In the genomic region with DNA sequence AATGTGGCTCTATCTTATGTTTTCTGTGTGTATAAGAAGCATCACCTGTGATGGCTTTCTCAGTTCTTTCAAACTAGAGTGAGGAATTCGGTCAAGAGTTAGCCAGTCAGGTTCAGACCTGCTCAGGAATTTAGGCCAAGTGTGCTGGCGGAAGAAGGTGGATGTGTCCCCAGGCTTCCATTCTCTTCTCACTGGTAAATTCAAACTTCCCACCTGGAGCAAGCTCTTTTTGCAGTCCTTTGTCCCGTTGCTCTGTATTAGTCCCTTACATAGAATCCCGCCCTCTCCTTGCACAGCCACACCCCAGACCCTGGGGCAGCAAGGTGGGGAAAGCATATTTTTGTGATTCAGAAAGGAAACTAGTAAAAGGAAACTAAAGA, we compare ENCODE assay signal across 29 cellular contexts.
"Had no signal": no experiment of that assay in that cellular context is flagged by ENCODE, and none has a peak within 500 bp of the region (broad histone marks: within the 10 kb centered on the region; RNA-seq: fewer than 3 reads in every experiment).

No MANE protein-coding gene starts in this region.

- FAIRE-seq: astrocyte, kidney, TTC549, urothelium cell line had no signal

- H3K27ac ChIP-seq: brain microvascular endothelial cell, gastroesophageal sphincter, parathyroid adenoma, tibial nerve, VCaP had no signal

- H3K27ac Mint-ChIP-seq: activated T-cell treated with anti-CD3 and anti-CD28 coated beads, Interleukin-2, amount 50 U/mL, for 24 hours; dendritic cell treated with granulocyte-macrophage colony-stimulating factor and Interleukin-4, amounts not matched to agents 40 ng/mL and 50 ng/mL, for 4 days; endodermal cell; mesothelial cell of epicardium; T-helper 1 cell treated with Interleukin-12 subunit alpha and Interleukin-12 subunit beta and Interleukin-4 antibody, amounts not matched to agents 30 μg/mL and 1 μg/mL, for 36 hours had no signal

- H3K4me1 ChIP-seq: gastroesophageal sphincter, tibial nerve had no signal

- H3K4me3 ChIP-seq: gastroesophageal sphincter, hepatocyte, tibial nerve had no signal

- H3K9me3 ChIP-seq: gastroesophageal sphincter, tibial nerve had no signal

- H3K9me3 Mint-ChIP-seq: activated T-cell treated with anti-CD3 and anti-CD28 coated beads, Interleukin-2, amount 50 U/mL, for 24 hours; dendritic cell treated with granulocyte-macrophage colony-stimulating factor and Interleukin-4, amounts not matched to agents 40 ng/mL and 50 ng/mL, for 4 days; endodermal cell; mesothelial cell of epicardium; naive thymus-derived CD4-positive, alpha-beta T cell; T-helper 1 cell treated with Interleukin-12 subunit alpha and Interleukin-12 subunit beta and Interleukin-4 antibody, amounts not matched to agents 30 μg/mL and 1 μg/mL, for 36 hours had no signal

- H3K79me2 ChIP-seq: hepatocyte had no signal

- H3K4me2 ChIP-seq: hepatocyte had no signal

- H3K9ac ChIP-seq: parathyroid adenoma had no signal

- DNase-seq: activated CD4-positive, alpha-beta T cell treated with anti-CD3 and anti-CD28 coated beads for 48 hours; activated CD4-positive, alpha-beta T cell treated with anti-CD3 and anti-CD28 coated beads, Interleukin-2, amount 50 U/mL, for 48 hours; activated CD8-positive, alpha-beta memory T cell treated with anti-CD3 and anti-CD28 coated beads, Interleukin-2, amount 50 U/mL, for 48 hours; activated gamma-delta T cell; activated naive CD4-positive, alpha-beta T cell treated with anti-CD3 and anti-CD28 coated beads, Interleukin-2, amount 50 U/mL, for 16 hours; activated T-cell treated with anti-CD3 and anti-CD28 coated beads, Interleukin-2, amount 50 U/mL, for 24 hours; amniotic stem cell; brain microvascular endothelial cell; central memory CD4-positive, alpha-beta T cell; kidney; left colon; naive thymus-derived CD4-positive, alpha-beta T cell; occipital lobe; right cardiac atrium; stimulated activated naive CD4-positive, alpha-beta T cell treated with Interleukin-2 at 50 U/mL for 16 hours; T-helper 9 cell had no signal

- ATAC-seq: activated CD4-positive, CD25-positive, alpha-beta regulatory T cell treated with anti-CD3 and anti-CD28 coated beads, Interleukin-2, amount 50 U/mL, for 24 hours; gastroesophageal sphincter; left colon; naive thymus-derived CD4-positive, alpha-beta T cell; right cardiac atrium had no signal

- H3K27me3 Mint-ChIP-seq: activated T-cell treated with anti-CD3 and anti-CD28 coated beads, Interleukin-2, amount 50 U/mL, for 24 hours; dendritic cell treated with granulocyte-macrophage colony-stimulating factor and Interleukin-4, amounts not matched to agents 40 ng/mL and 50 ng/mL, for 4 days; naive thymus-derived CD4-positive, alpha-beta T cell had no signal

- H3K36me3 ChIP-seq: brain microvascular endothelial cell, gastroesophageal sphincter, tibial nerve had no signal

- H3K36me3 Mint-ChIP-seq: mesothelial cell of epicardium had no signal

- H3K4me3 Mint-ChIP-seq: activated T-cell treated with anti-CD3 and anti-CD28 coated beads, Interleukin-2, amount 50 U/mL, for 24 hours; dendritic cell treated with granulocyte-macrophage colony-stimulating factor and Interleukin-4, amounts not matched to agents 40 ng/mL and 50 ng/mL, for 4 days; endodermal cell; mesothelial cell of epicardium; naive thymus-derived CD4-positive, alpha-beta T cell; T-helper 1 cell treated with Interleukin-12 subunit alpha and Interleukin-12 subunit beta and Interleukin-4 antibody, amounts not matched to agents 30 μg/mL and 1 μg/mL, for 36 hours had no signal

- H3K27me3 ChIP-seq: brain microvascular endothelial cell, gastroesophageal sphincter, tibial nerve had no signal

- H3K4me1 Mint-ChIP-seq: endodermal cell had no signal

- H2AFZ ChIP-seq: hepatocyte, parathyroid adenoma had no signal
